In the genomic region with DNA sequence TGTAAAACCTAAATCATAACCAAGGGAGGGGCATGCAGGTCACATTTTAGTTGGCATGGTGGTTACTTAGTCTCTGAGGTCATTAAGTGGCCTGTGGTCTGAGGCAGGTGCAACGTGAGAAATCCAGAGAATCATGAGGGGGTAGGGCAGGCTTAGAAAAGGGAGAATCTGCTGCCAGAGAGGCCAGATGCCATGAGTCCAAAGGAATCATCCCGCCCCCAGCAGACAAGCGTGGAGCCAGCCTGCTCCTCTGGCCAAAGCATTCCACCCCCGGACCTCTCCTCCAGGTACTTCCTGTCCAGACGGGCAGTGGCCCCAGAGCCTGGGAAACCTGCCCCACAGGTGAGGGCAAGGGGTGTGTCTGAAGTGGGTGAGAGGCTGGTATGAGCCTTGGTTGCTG, we compare ENCODE assay signal across 1 cellular context.
TF ChIP-seq lines count a peak whose summit lies in the region.

No MANE protein-coding gene starts in this region.

TF ChIP-seq in IMR-90, 13 proteins besides CTCF, POLR2A, EP300 and RAD21:
- no peak for TF ChIP-seq RFX5 (IDR thresholded peaks at IDR 0.05; ENCODE audit: low read depth, low read length)
- TF ChIP-seq, protein P1, sequence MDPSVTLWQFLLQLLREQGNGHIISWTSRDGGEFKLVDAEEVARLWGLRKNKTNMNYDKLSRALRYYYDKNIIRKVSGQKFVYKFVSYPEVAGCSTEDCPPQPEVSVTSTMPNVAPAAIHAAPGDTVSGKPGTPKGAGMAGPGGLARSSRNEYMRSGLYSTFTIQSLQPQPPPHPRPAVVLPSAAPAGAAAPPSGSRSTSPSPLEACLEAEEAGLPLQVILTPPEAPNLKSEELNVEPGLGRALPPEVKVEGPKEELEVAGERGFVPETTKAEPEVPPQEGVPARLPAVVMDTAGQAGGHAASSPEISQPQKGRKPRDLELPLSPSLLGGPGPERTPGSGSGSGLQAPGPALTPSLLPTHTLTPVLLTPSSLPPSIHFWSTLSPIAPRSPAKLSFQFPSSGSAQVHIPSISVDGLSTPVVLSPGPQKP (IDR thresholded peaks at IDR 0.05; ENCODE audit: borderline replicate concordance, low read depth, low read length), result no peak
- TF ChIP-seq SMC3 (IDR thresholded peaks at IDR 0.05; ENCODE audit: low read depth, low read length), result no peak
- TF ChIP-seq BHLHE40 (IDR thresholded peaks at IDR 0.05; ENCODE audit: low read depth, low read length), result no peak
- TF ChIP-seq MAZ (IDR thresholded peaks at IDR 0.05; ENCODE audit: borderline replicate concordance, low read depth, low read length), result no peak
- no peak for TF ChIP-seq CEBPB (IDR thresholded peaks at IDR 0.05; ENCODE audit: low read depth, low read length)
- no peak for TF ChIP-seq MAFK (IDR thresholded peaks at IDR 0.05; ENCODE audit: low read depth, low read length)
- TF ChIP-seq FOS (IDR thresholded peaks at IDR 0.05; ENCODE audit: low read depth, low read length), result no peak
- TF ChIP-seq RCOR1 (IDR thresholded peaks at IDR 0.05; ENCODE audit: insufficient replicate concordance, low read length), result no peak
- TF ChIP-seq NFE2L2 (IDR thresholded peaks at IDR 0.05; ENCODE audit: low read depth, low read length), result no peak
- TF ChIP-seq, protein P2, sequence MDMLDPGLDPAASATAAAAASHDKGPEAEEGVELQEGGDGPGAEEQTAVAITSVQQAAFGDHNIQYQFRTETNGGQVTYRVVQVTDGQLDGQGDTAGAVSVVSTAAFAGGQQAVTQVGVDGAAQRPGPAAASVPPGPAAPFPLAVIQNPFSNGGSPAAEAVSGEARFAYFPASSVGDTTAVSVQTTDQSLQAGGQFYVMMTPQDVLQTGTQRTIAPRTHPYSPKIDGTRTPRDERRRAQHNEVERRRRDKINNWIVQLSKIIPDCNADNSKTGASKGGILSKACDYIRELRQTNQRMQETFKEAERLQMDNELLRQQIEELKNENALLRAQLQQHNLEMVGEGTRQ (IDR thresholded peaks at IDR 0.05; ENCODE audit: low read depth, low read length), result no peak
- no peak for TF ChIP-seq MXI1 (IDR thresholded peaks at IDR 0.05; ENCODE audit: borderline replicate concordance, low read depth, low read length)
- TF ChIP-seq CHD1 (IDR thresholded peaks at IDR 0.05; ENCODE audit: low read depth, low read length), result no peak
